1 cellular context compared by ENCODE assay signal in the genomic region with DNA sequence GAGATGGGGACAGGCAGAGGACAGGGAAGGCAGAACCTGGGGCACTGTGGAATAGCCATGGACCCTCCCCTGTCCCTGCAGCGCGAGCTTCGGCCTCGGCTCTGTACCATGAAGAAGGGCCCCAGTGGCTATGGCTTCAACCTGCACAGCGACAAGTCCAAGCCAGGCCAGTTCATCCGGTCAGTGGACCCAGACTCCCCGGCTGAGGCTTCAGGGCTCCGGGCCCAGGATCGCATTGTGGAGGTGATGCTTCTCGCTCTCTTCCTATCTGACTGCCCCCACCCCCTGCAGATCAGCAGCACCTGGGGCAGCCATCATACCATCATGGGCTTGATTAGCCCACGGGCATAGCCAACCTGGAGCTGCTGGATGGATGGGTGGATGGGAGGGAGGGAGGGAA.
TF ChIP-seq lines count a peak whose summit lies in the region.

No MANE protein-coding gene starts in this region.

TF ChIP-seq in H1, 55 proteins besides CTCF, POLR2A, EP300 and RAD21:
- TF ChIP-seq CBX8 (IDR thresholded peaks at IDR 0.05; ENCODE audit: borderline replicate concordance, low read depth, low read length) (no peak), RFX5 (IDR thresholded peaks at IDR 0.05; ENCODE audit: borderline replicate concordance, low read depth, low read length) (no peak), CHD2 (IDR thresholded peaks at IDR 0.05; ENCODE audit: low read length) (no peak), SIN3A (conservative IDR thresholded peaks at IDR 0.05 in 1 of 2, IDR thresholded peaks at IDR 0.05 in 1 of 2; ENCODE audit: low read depth in 1 of 2, low read length in 2 of 2) (no peak), NRF1 (IDR thresholded peaks at IDR 0.05; ENCODE audit: low read depth, low read length) (no peak), MAX (IDR thresholded peaks at IDR 0.05) (no peak), JUN (IDR thresholded peaks at IDR 0.05; ENCODE audit: low read depth, low read length) (no peak), BRCA1 (IDR thresholded peaks at IDR 0.05; ENCODE audit: low read depth, low read length) (no peak), SUZ12 (IDR thresholded peaks at IDR 0.05; ENCODE audit: low read length) (no peak)
- TF ChIP-seq, protein P1, sequence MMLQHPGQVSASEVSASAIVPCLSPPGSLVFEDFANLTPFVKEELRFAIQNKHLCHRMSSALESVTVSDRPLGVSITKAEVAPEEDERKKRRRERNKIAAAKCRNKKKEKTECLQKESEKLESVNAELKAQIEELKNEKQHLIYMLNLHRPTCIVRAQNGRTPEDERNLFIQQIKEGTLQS (IDR thresholded peaks at IDR 0.05; ENCODE audit: insufficient read depth, low read depth, low read length) = no peak
- TF ChIP-seq, protein P2, sequence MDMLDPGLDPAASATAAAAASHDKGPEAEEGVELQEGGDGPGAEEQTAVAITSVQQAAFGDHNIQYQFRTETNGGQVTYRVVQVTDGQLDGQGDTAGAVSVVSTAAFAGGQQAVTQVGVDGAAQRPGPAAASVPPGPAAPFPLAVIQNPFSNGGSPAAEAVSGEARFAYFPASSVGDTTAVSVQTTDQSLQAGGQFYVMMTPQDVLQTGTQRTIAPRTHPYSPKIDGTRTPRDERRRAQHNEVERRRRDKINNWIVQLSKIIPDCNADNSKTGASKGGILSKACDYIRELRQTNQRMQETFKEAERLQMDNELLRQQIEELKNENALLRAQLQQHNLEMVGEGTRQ (IDR thresholded peaks at IDR 0.05; ENCODE audit: low read length) = no peak
